In the genomic region with DNA sequence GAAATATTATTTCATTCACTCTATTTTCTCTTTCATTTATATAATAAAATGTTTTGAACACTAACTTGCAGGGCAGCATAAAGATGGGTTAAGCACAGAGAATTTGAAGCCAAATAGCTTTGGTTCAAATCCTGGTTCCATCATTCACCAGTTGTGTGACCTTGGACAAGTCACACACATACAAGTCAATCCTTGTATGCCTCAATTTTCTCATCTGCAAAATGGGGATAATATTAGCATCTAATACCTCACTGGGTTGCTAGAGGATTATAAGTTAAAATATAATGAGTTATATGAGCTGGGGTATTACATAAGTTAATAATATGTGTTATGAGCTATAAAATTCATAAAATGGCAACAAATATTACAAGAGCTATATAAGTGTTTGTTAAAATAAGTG, we compare ENCODE assay signal across 11 cellular contexts.
"Had no signal": no experiment of that assay in that cellular context is flagged by ENCODE, and none has a peak within 500 bp of the region (broad histone marks: within the 10 kb centered on the region; RNA-seq: fewer than 3 reads in every experiment).

No MANE protein-coding gene starts in this region.

- H3K4me2 ChIP-seq: GM23338 had no signal

- H3K27ac ChIP-seq: GM23248 had no signal

- ATAC-seq: GM23338, HCT116 had no signal

- H2AFZ ChIP-seq: GM23248, GM23338 had no signal

- H3K9ac ChIP-seq: GM23248 had no signal

- DNase-seq: GM23248, GOT3, H7, H9, HCEC 1CT, HFFc6 had no signal

- H3K9me3 ChIP-seq: HAP-1 had no signal

- H3K4me3 ChIP-seq: GM23248, GM23338, HAP-1 had no signal

- H3K36me3 ChIP-seq: HAP-1 had no signal

- FAIRE-seq: H1, H54 had no signal
